In the genomic region with DNA sequence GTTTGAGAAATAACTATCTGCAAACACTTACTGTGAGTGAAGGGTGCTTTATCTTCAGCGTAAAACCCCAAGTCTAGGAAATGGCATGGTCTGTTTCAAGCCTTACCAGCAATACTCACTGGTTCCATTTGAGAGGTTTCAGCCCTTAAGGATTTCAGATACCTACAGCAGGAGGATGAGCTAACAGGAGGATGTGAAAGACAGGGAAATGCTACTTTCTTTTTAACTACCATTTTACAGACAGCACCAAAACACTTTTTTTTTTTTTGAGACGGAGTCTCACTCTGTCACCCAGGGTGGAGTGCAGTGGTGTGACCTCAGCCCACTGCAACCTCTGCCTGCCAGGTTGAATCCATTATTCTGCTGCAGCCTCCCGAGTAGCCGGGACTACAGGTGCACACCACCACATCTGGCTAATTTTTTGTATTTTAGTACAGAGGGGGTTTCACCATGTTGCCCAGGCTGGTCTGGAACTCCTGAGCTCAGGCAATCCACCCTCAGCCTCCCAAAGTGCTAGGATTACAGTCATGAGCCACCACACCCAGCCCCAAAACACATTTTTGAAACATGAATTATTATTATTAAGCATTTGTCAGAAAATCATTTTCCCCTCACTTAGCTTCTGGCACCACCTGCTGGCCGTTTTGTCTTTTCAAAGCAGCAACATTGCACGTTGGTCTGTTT, we compare ENCODE assay signal across 8 cellular contexts. TPM values are rescaled to one million over a fixed set of nuclear protein-coding genes. Genes with fewer than 3 reads are reported as not detected.
A peak's percentile ranks its signal among the peaks of the same experiment; 100 is the strongest.
DNase-seq lines count a peak whose midpoint lies in the region; ATAC-seq and TF ChIP-seq lines count a peak whose summit lies in the region.

No MANE protein-coding gene starts in this region.

- TF ChIP-seq CTCF in Calu3 (IDR thresholded peaks at IDR 0.05; ENCODE audit: unreplicated experiment) (peak; percentile 75), IMR-90 (conservative IDR thresholded peaks at IDR 0.05; ENCODE audit: low read depth, low read length) (peak; percentile 88), SK-N-SH (IDR thresholded peaks at IDR 0.05) (peak; percentile 90), heart right ventricle (IDR thresholded peaks at IDR 0.05) (peak; percentile 53 to 81 (median 74)), gastrocnemius medialis (IDR thresholded peaks at IDR 0.05 in 4 of 5, conservative IDR thresholded peaks at IDR 0.05 in 1 of 5) (peak; percentile 47 to 80 (median 60))

- H3K9me3 Mint-ChIP-seq in Calu3 (ENCODE audit: low read depth, unreplicated experiment) = no peaks in the 10 kb centered on the region
- H3K9me3 Mint-ChIP-seq in activated naive CD4-positive, alpha-beta T cell treated with anti-CD3 and anti-CD28 coated beads, Interleukin-2, amount 50 U/mL, for 72 hours = no peaks in the 10 kb centered on the region

- in situ Hi-C loops in IMR-90 (cut with MboI; ENCODE audit: low sequenced_read_pairs) (loop anchor here (5.0 to 10.0 kb wide), 2 partner anchors 193 to 380 kb away; no protein-coding TSS in a partner anchor), gastrocnemius medialis (cut with MboI; ENCODE audit: low sequenced_read_pairs in 4 of 4) (loop anchor here in 2 of 4 donors (10.0 kb wide), 2 partner anchors 193 to 263 kb away; partner anchors contain the start of gene OGFOD2 (in 1 of the 2))

- H3K79me2 ChIP-seq in SK-N-SH (ENCODE audit: insufficient read depth) = peaks cover 81% of the 10 kb centered on the region

- TF ChIP-seq POLR2A in IMR-90 (IDR thresholded peaks at IDR 0.05; ENCODE audit: low read depth, low read length) (no peak), gastrocnemius medialis (IDR thresholded peaks at IDR 0.05) (no peak)

- CTCF ChIA-PET in Calu3 (lab: Charles Lee) (interaction anchor here (0.6 to 2.3 kb wide), 15 partner anchors 11 to 377 kb away, joined by 3 to 44 read pairs (median 3); partner anchors contain the start of genes DDX55, OGFOD2 and TMED2), IMR-90 (lab: Yijun Ruan, JAX) (interaction anchor here (0.6 to 2.9 kb wide), 13 partner anchors 15 to 627 kb away, joined by 3 to 27 read pairs (median 4); partner anchors contain the start of gene OGFOD2), SK-N-SH (lab: Yijun Ruan, JAX) (interaction anchor here (0.6 to 8.6 kb wide), 54 partner anchors 9 to 444 kb away, joined by 3 to 88 read pairs (median 4); partner anchors contain the start of genes ABCB9, ARL6IP4 and OGFOD2)

- H3K27me3 ChIP-seq in IMR-90 (ENCODE audit: control insufficient read depth, insufficient read depth, low read length) (no peaks in the 10 kb centered on the region), SK-N-SH (ENCODE audit: insufficient read depth) (no peaks in the 10 kb centered on the region), heart right ventricle (no peaks in the 10 kb centered on the region), gastrocnemius medialis (no peaks in the 10 kb centered on the region)

- H3K4me3 ChIP-seq in IMR-90 (ENCODE audit: insufficient read depth, low read depth, low read length) (no peak overlapping the region), SK-N-SH (ENCODE audit: low read depth in 2 of 2, low read length in 1 of 2) (no peak overlapping the region), heart right ventricle (no peak overlapping the region), gastrocnemius medialis (no peak overlapping the region)

- H2AFZ ChIP-seq in IMR-90 (replicated peaks; ENCODE audit: low read length, poor library complexity) = no peak overlapping the region
- no peak overlapping the region for H2AFZ ChIP-seq in SK-N-SH (ENCODE audit: low read depth)

- H3K36me3 Mint-ChIP-seq in Calu3 (ENCODE audit: insufficient read depth, unreplicated experiment) = peaks cover 61% of the 10 kb centered on the region
- peaks cover 20 to 36% of the 10 kb centered on the region in 2 donors for H3K36me3 Mint-ChIP-seq in activated naive CD4-positive, alpha-beta T cell treated with anti-CD3 and anti-CD28 coated beads, Interleukin-2, amount 50 U/mL, for 72 hours

- intact Hi-C loops in Calu3 (cut with micrococcal nuclease; ENCODE audit: unreplicated experiment) (loop anchor here (1.0 to 10.0 kb wide), 3 partner anchors 194 to 353 kb away; partner anchors contain the start of gene OGFOD2), IMR-90 (cut with micrococcal nuclease) (loop anchor here (1.0 to 10.0 kb wide), 5 partner anchors 194 to 445 kb away; partner anchors contain the start of genes ARL6IP4 and VPS37B), heart right ventricle (cut with DNase I) (loop anchor here in 9 of 10 donors (2.0 to 10.0 kb wide), 9 partner anchors 193 to 443 kb away; partner anchors contain the start of genes ARL6IP4 (in 2 of the 9), OGFOD2 (in 2 of the 9) and ABCB9 (in 1 of the 9)), gastrocnemius medialis (cut with DNase I; ENCODE audit: low total_unique reads) (loop anchor here (2.0 kb wide), 1 partner anchor 195 kb away; no protein-coding TSS in a partner anchor)

- H3K36me3 ChIP-seq in IMR-90 (ENCODE audit: control insufficient read depth, insufficient read depth, low read length) (peaks cover 6% of the 10 kb centered on the region; the same call in 1 of the 2 replicates), SK-N-SH (replicated peaks in 1 of 2; ENCODE audit: control insufficient read depth in 1 of 2, insufficient read depth in 2 of 2, low read length in 1 of 2) (peaks cover 2 to 16% of the 10 kb centered on the region in 2 experiments), heart right ventricle (peaks cover 0 to 39% (median 0%) of the 10 kb centered on the region in 9 donors), gastrocnemius medialis (peaks cover 0 to 9% of the 10 kb centered on the region in 2 donors)

- no peak for TF ChIP-seq EP300 in SK-N-SH (IDR thresholded peaks at IDR 0.05; ENCODE audit: borderline replicate concordance in 1 of 2, low read depth in 1 of 2, low read length in 1 of 2)

- H3K56ac ChIP-seq in IMR-90 (ENCODE audit: extremely low read depth, insufficient read depth, low read length) = no peak overlapping the region

- H3K18ac ChIP-seq in IMR-90 (ENCODE audit: low read depth, low read length) = no peak overlapping the region

- no peak overlapping the region for H3K4me2 ChIP-seq in IMR-90 (ENCODE audit: low read depth, low read length)
- no peak overlapping the region for H3K4me2 ChIP-seq in SK-N-SH

- no peak overlapping the region for H3K4me3 Mint-ChIP-seq in Calu3 (ENCODE audit: low read depth, unreplicated experiment)

- no peak overlapping the region for H2BK120ac ChIP-seq in IMR-90 (ENCODE audit: low read depth, low read length)

- no TSS peak for BruUV-seq in Calu3 (replicated peaks; lab: Mats Ljungman, UMichigan)
- no TSS peak for BruUV-seq in IMR-90 (replicated peaks; lab: Mats Ljungman, UMichigan)

- peaks cover 5% of the 10 kb centered on the region; the same call in 1 of the 2 replicates for H3K9me1 ChIP-seq in IMR-90 (ENCODE audit: insufficient read depth, low read length)

- peaks cover 8% of the 10 kb centered on the region for H3F3A ChIP-seq in SK-N-SH (replicated peaks; ENCODE audit: insufficient read depth)

- H4K20me1 ChIP-seq in IMR-90 (ENCODE audit: insufficient read depth, low read length) (peaks cover 12% of the 10 kb centered on the region; the same call in 1 of the 2 replicates), SK-N-SH (ENCODE audit: insufficient read depth) (no peaks in the 10 kb centered on the region)

- no peak overlapping the region for H3K27ac Mint-ChIP-seq in Calu3 (ENCODE audit: unreplicated experiment)
- peak overlapping the region; percentile 65 to 86 for H3K27ac Mint-ChIP-seq in activated naive CD4-positive, alpha-beta T cell treated with anti-CD3 and anti-CD28 coated beads, Interleukin-2, amount 50 U/mL, for 72 hours

- peak; percentile 22; the same call in 1 of the 2 replicates for ATAC-seq in IMR-90 (ENCODE audit: low read depth)
- ATAC-seq in activated naive CD4-positive, alpha-beta T cell treated with anti-CD3 and anti-CD28 coated beads, Interleukin-2, amount 50 U/mL, for 72 hours = peak; percentile 28 to 42
- no peak for ATAC-seq in heart right ventricle
- no peak for ATAC-seq in gastrocnemius medialis
- no peak for ATAC-seq in GM21390 (IDR thresholded peaks at IDR 0.05; ENCODE audit: unreplicated experiment)
- no peak for ATAC-seq in GM21825 (IDR thresholded peaks at IDR 0.05; ENCODE audit: unreplicated experiment)

- H3K4ac ChIP-seq in IMR-90 (ENCODE audit: low read depth, low read length) = no peak overlapping the region

- POLR2A ChIA-PET in IMR-90 (lab: Charles Lee; ENCODE audit: unreplicated experiment) = interaction anchor here (0.6 to 1.5 kb wide), 3 partner anchors 44 to 254 kb away, joined by 4 to 7 read pairs (median 4); no protein-coding TSS in a partner anchor
- POLR2A ChIA-PET in SK-N-SH (lab: Yijun Ruan, JAX) = interaction anchor here (0.8 kb wide), 1 partner anchor 11 kb away, joined by 3 read pairs; no protein-coding TSS in a partner anchor

- no peaks in the 10 kb centered on the region for H3K27me3 Mint-ChIP-seq in Calu3 (ENCODE audit: unreplicated experiment)

- no peaks in the 10 kb centered on the region for H3K9me3 ChIP-seq in IMR-90 (ENCODE audit: control insufficient read depth, insufficient read depth, low read length)
- H3K9me3 ChIP-seq in SK-N-SH = no peaks in the 10 kb centered on the region
- H3K9me3 ChIP-seq in heart right ventricle = no peaks in the 10 kb centered on the region
- H3K9me3 ChIP-seq in gastrocnemius medialis = no peaks in the 10 kb centered on the region

- no peak overlapping the region for H2AK9ac ChIP-seq in IMR-90 (replicated peaks; ENCODE audit: low read depth, low read length, poor library complexity)

- TF ChIP-seq RAD21 in IMR-90 (IDR thresholded peaks at IDR 0.05; ENCODE audit: low read length) (peak; percentile 92), SK-N-SH (IDR thresholded peaks at IDR 0.05; ENCODE audit: low read length) (peak; percentile 84)

- H4K5ac ChIP-seq in IMR-90 (ENCODE audit: low read depth, low read length) = no peak overlapping the region

- H2BK5ac ChIP-seq in IMR-90 (ENCODE audit: low read depth, low read length, poor library complexity, severe bottlenecking) = no peak overlapping the region

- dilution Hi-C loops in IMR-90 (cut with HindIII; ENCODE audit: low sequenced_read_pairs, unreplicated experiment) = loop anchor here (25.0 kb wide), 1 partner anchor 250 kb away; the partner anchor contains the start of genes ARL6IP4 and OGFOD2

- H4K91ac ChIP-seq in IMR-90 (ENCODE audit: insufficient read depth, low read depth, low read length) = no peak overlapping the region

- H3K79me1 ChIP-seq in IMR-90 (ENCODE audit: low read depth in 1 of 2, low read length in 2 of 2) = peaks cover 29 to 60% of the 10 kb centered on the region in 2 experiments

- H3K27ac ChIP-seq in IMR-90 (ENCODE audit: insufficient read depth, low read length) = no peak overlapping the region
- no peak overlapping the region; a peak in 1 of 4 replicates for H3K27ac ChIP-seq in SK-N-SH (ENCODE audit: low read depth in 2 of 2, low read length in 1 of 2)
- peak overlapping the region in 2 of 10 donors; percentile 35 to 46 for H3K27ac ChIP-seq in heart right ventricle
- H3K27ac ChIP-seq in gastrocnemius medialis = peak overlapping the region in 1 of 4 donors; percentile 25

- H3K9me2 ChIP-seq in SK-N-SH = no peaks in the 10 kb centered on the region

- DNase-seq in Calu3 (peak; percentile 75), IMR-90 (peak; percentile 64), SK-N-SH (peak; percentile 57), heart right ventricle (peak; percentile 57 to 59), gastrocnemius medialis (peak; percentile 16 to 33)
- peak in 1 of 2 donors; percentile 68 for DNase-seq in activated naive CD4-positive, alpha-beta T cell treated with anti-CD3 and anti-CD28 coated beads, Interleukin-2, amount 50 U/mL, for 72 hours (ENCODE audit: low spot score in 2 of 2)

- no peak overlapping the region for H3K9ac ChIP-seq in IMR-90 (ENCODE audit: low read depth, low read length)
- H3K9ac ChIP-seq in SK-N-SH = no peak overlapping the region

- H2BK15ac ChIP-seq in IMR-90 (ENCODE audit: low read depth, low read length) = no peak overlapping the region

- H2BK20ac ChIP-seq in IMR-90 (ENCODE audit: low read depth, low read length) = no peak overlapping the region

- no peak overlapping the region for H4K8ac ChIP-seq in IMR-90 (ENCODE audit: low read depth in 2 of 2, low read length in 2 of 2)

- H3K23ac ChIP-seq in IMR-90 (ENCODE audit: low read depth, low read length) = no peak overlapping the region

- H3K14ac ChIP-seq in IMR-90 (replicated peaks; ENCODE audit: low read depth, low read length) = no peak overlapping the region

- H3K4me1 Mint-ChIP-seq in Calu3 (ENCODE audit: low read depth, unreplicated experiment) = peaks cover 8% of the 10 kb centered on the region

- WGBS in IMR-90 (ENCODE audit: extremely low coverage in 2 of 2, insufficient read length in 1 of 2), 2 experiments = no CpG with 5 or more reads among the region's 6 CpGs
- 66% methylated on average over 6 of the region's 6 CpGs for WGBS in SK-N-SH (ENCODE audit: low lambda C conversion rate)
- WGBS in heart right ventricle, 2 donors = 56 to 61% methylated on average over 6 of the region's 6 CpGs

- H3K4me1 ChIP-seq in IMR-90 (ENCODE audit: control insufficient read depth, insufficient read depth, low read length) (peaks cover 3% of the 10 kb centered on the region), SK-N-SH (ENCODE audit: control insufficient read depth in 1 of 2, insufficient read depth in 2 of 2, low read depth in 1 of 2, low read length in 1 of 2) (peaks cover 0 to 11% of the 10 kb centered on the region in 2 experiments; a peak in 1 of 4 replicates), heart right ventricle (peaks cover 11 to 64% (median 40%) of the 10 kb centered on the region in 9 donors), gastrocnemius medialis (peaks cover 30 to 33% of the 10 kb centered on the region in 2 donors)

- H2AK5ac ChIP-seq in IMR-90 (ENCODE audit: low read depth, low read length) = no peak overlapping the region

RNA-seq across cellular contexts. Expression of gene MTRFR, which starts 4.6 kb away (rescaled TPM):
- total RNA-seq in Calu3 (2022) (19.9 and 24.7 TPM in 2 replicates), IMR-90 (2012; rRNA removed) (10.2 and 12.2 TPM in 2 replicates), heart right ventricle (10 to 100 TPM in 8 of 10 donors, 1 to 10 TPM in 2; 9.5 to 12.1 (median 10.8) TPM), gastrocnemius medialis (10 to 100 TPM in 1 of 4 donors, 1 to 10 TPM in 3; 4.7 to 14.1 (median 5.6) TPM)
- polyA plus RNA-seq in IMR-90 (2012; rRNA removed) (7.2 and 8.6 TPM in 2 replicates), SK-N-SH (2012; rRNA removed) (6.6 and 7.5 TPM in 2 replicates), heart right ventricle (10 to 100 TPM; 12.1 to 20.9 TPM)
- polyA plus RNA-seq in IMR-90 (2012; cell fraction: cytosol; rRNA removed) = 10.9 and 17.8 TPM in 2 replicates
- 3.6 and 4.0 TPM in 2 replicates for polyA plus RNA-seq in IMR-90 (2012; cell fraction: nucleus; rRNA removed; ENCODE audit: low replicate concordance)
- polyA plus RNA-seq in SK-N-SH (2012; cell fraction: cytosol; rRNA removed) = 7.1 and 8.2 TPM in 2 replicates
- polyA plus RNA-seq in SK-N-SH (2012; cell fraction: nucleus; rRNA removed) = 4.5 and 5.4 TPM in 2 replicates
- total RNA-seq in activated naive CD4-positive, alpha-beta T cell treated with anti-CD3 and anti-CD28 coated beads, Interleukin-2, amount 50 U/mL, for 72 hours = 10 to 100 TPM; 30.7 to 46.4 TPM

RNA-seq across cellular contexts. Expression of gene MPHOSPH9, which starts 4.8 kb away (rescaled TPM):
- total RNA-seq in Calu3 (2022) (52.5 and 69.5 TPM in 2 replicates), IMR-90 (2012; rRNA removed) (17.0 and 30.8 TPM in 2 replicates), heart right ventricle (10 to 100 TPM; 19.7 to 33.6 (median 27.1) TPM), gastrocnemius medialis (10 to 100 TPM in 3 of 4 donors, 1 to 10 TPM in 1; 8.5 to 35.4 (median 12.7) TPM)
- polyA plus RNA-seq in IMR-90 (2012; rRNA removed) (7.6 and 8.3 TPM in 2 replicates), SK-N-SH (2012; rRNA removed) (8.2 and 9.0 TPM in 2 replicates), heart right ventricle (10 to 100 TPM in 1 of 2 donors, 1 to 10 TPM in 1; 4.1 to 11.3 TPM)
- 1.4 and 1.9 TPM in 2 replicates for polyA plus RNA-seq in IMR-90 (2012; cell fraction: cytosol; rRNA removed)
- 4.3 and 23.9 TPM in 2 replicates for polyA plus RNA-seq in IMR-90 (2012; cell fraction: nucleus; rRNA removed; ENCODE audit: low replicate concordance)
- 8.9 and 11.0 TPM in 2 replicates for polyA plus RNA-seq in SK-N-SH (2012; cell fraction: cytosol; rRNA removed)
- 17.8 and 27.7 TPM in 2 replicates for polyA plus RNA-seq in SK-N-SH (2012; cell fraction: nucleus; rRNA removed)
- 100 to 1,000 TPM in 1 of 2 donors, 10 to 100 TPM in 1; 99.0 to 148 TPM for total RNA-seq in activated naive CD4-positive, alpha-beta T cell treated with anti-CD3 and anti-CD28 coated beads, Interleukin-2, amount 50 U/mL, for 72 hours

RNA-seq across cellular contexts. Expression of gene CDK2AP1, which starts 33.9 kb away (rescaled TPM):
- total RNA-seq in Calu3 (2022) (112 and 114 TPM in 2 replicates), IMR-90 (2012; rRNA removed) (137 and 265 TPM in 2 replicates), heart right ventricle (10 to 100 TPM; 55.6 to 80.5 (median 63.4) TPM), gastrocnemius medialis (10 to 100 TPM; 34.2 to 65.7 (median 60.2) TPM)
- polyA plus RNA-seq in IMR-90 (2012; rRNA removed) (261 and 293 TPM in 2 replicates), SK-N-SH (2012; rRNA removed) (208 and 231 TPM in 2 replicates), heart right ventricle (100 to 1,000 TPM in 1 of 2 donors, 10 to 100 TPM in 1; 83.1 to 188 TPM)
- 96.9 and 101 TPM in 2 replicates for polyA plus RNA-seq in IMR-90 (2012; cell fraction: cytosol; rRNA removed)
- 25.9 and 84.0 TPM in 2 replicates for polyA plus RNA-seq in IMR-90 (2012; cell fraction: nucleus; rRNA removed; ENCODE audit: low replicate concordance)
- polyA plus RNA-seq in SK-N-SH (2012; cell fraction: cytosol; rRNA removed) = 338 and 421 TPM in 2 replicates
- 37.9 and 59.8 TPM in 2 replicates for polyA plus RNA-seq in SK-N-SH (2012; cell fraction: nucleus; rRNA removed)
- total RNA-seq in activated naive CD4-positive, alpha-beta T cell treated with anti-CD3 and anti-CD28 coated beads, Interleukin-2, amount 50 U/mL, for 72 hours = 10 to 100 TPM; 46.0 to 73.6 TPM

Comparison
In these comparisons a context has a peak if more than half of its experiments do, and no peak if none do; other contexts are left out.
1. ATAC-seq: peak in IMR-90 (single experiment) and activated naive CD4-positive, alpha-beta T cell treated with anti-CD3 and anti-CD28 coated beads, Interleukin-2, amount 50 U/mL, for 72 hours (2 of 2); none in heart right ventricle (0 of 8), gastrocnemius medialis (0 of 2), GM21390 (single experiment) and GM21825 (single experiment).
2. Peak in every context shown above with its lines, with median percentiles within 50 percentile points of each other: CTCF ChIP-seq.